13 cellular contexts compared by ENCODE assay signal in the genomic region with DNA sequence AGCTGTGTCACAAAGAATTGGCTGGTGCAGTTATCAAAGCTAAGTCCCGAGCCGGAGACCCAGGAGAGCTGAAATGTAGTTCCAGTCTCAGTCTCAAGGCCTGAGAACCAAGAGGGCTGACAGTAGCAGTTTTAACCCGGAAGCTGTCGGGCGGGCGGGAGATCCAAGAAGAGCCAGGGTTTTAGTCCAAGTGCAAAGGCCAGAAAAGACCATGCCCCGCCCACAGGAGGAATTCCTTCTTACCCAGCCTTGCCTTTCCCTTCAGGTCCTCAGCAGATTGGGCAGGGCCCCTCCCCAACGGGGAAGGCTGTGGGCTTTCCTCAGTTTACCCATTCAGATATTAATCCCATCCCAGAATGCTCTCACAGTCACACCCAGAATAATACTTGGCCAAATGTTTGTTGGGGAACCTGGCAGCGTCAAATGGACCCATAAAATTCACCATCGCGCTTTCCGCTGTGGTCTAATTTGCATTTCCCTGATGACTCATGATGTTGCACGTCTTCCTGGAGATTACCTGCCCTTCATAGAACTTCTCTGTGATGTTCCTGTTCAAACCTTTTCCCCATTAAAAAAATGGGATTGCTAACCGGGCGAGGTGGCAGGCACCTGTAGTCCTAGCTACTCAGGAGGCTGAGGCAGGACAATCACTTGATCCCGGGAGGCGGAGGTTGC. TPM values are rescaled to one million over a fixed set of nuclear protein-coding genes. Genes with fewer than 3 reads are reported as not detected.
DNase-seq lines count a peak whose midpoint lies in the region; ATAC-seq, FAIRE-seq and TF ChIP-seq lines count a peak whose summit lies in the region.
"Had no signal": no experiment of that assay in that cellular context is flagged by ENCODE, and none has a peak within 500 bp of the region (broad histone marks: within the 10 kb centered on the region; RNA-seq: fewer than 3 reads in every experiment).

No MANE protein-coding gene starts in this region.

- ATAC-seq in Right ventricle myocardium inferior (no peak), HG03460 (IDR thresholded peaks at IDR 0.05; ENCODE audit: unreplicated experiment) (no peak)
- ATAC-seq: body of pancreas had no signal

- no peak for TF ChIP-seq EP300 in transverse colon (IDR thresholded peaks at IDR 0.05; ENCODE audit: low read depth)

- H3K4me3 ChIP-seq in right atrium auricular region, result no peak overlapping the region
- peak overlapping the region in 1 of 3 experiments; percentile 2 for H3K4me3 ChIP-seq in keratinocyte (ENCODE audit: control insufficient read depth in 2 of 3, extremely low read depth in 1 of 3, insufficient read depth in 2 of 3, low read depth in 1 of 3, low read length in 3 of 3)
- H3K4me3 ChIP-seq in transverse colon, result no peak overlapping the region
- H3K4me3 ChIP-seq in thyroid gland (replicated peaks in 1 of 3), result no peak overlapping the region
- H3K4me3 ChIP-seq: body of pancreas, esophagus muscularis mucosa had no signal

- H3K27me3 ChIP-seq in right atrium auricular region (no peaks in the 10 kb centered on the region), keratinocyte (ENCODE audit: control insufficient read depth, extremely low read depth, insufficient read depth, low read length) (no peaks in the 10 kb centered on the region), transverse colon (no peaks in the 10 kb centered on the region), thyroid gland (no peaks in the 10 kb centered on the region)
- H3K27me3 ChIP-seq: body of pancreas, esophagus muscularis mucosa had no signal

- H3K4me2 ChIP-seq in keratinocyte (ENCODE audit: control insufficient read depth, extremely low read depth, insufficient read depth, low read depth, low read length), result peak overlapping the region; percentile 22

- TF ChIP-seq POLR2A in transverse colon (IDR thresholded peaks at IDR 0.05) (no peak), thyroid gland (IDR thresholded peaks at IDR 0.05) (no peak)

- H3K79me2 ChIP-seq in keratinocyte (ENCODE audit: control insufficient read depth, insufficient read depth, low read length), result peaks cover 93% of the 10 kb centered on the region

- peaks cover 2% of the 10 kb centered on the region for H3K9me1 ChIP-seq in keratinocyte (ENCODE audit: control insufficient read depth, extremely low read depth, insufficient read depth, low read length)

- H3K27ac ChIP-seq in right atrium auricular region (no peak overlapping the region), keratinocyte (ENCODE audit: control insufficient read depth, insufficient read depth, low read length) (peak overlapping the region; percentile 59), transverse colon (peak overlapping the region in 3 of 4 donors; percentile 26 to 69 (median 57)), thyroid gland (peak overlapping the region in 1 of 3 donors; percentile 16)
- H3K27ac ChIP-seq: body of pancreas, esophagus muscularis mucosa had no signal

- dilution Hi-C loops in keratinocyte (cut with MboI; ENCODE audit: extremely low pct_ligation_motif_present, low sequenced_read_pairs), result no loop called here

- peaks cover 2% of the 10 kb centered on the region for H4K20me1 ChIP-seq in keratinocyte (ENCODE audit: control insufficient read depth, extremely low read depth, insufficient read depth, low read length)

- H3K36me3 ChIP-seq in right atrium auricular region (no peaks in the 10 kb centered on the region), keratinocyte (ENCODE audit: control insufficient read depth in 2 of 2, extremely low read depth in 1 of 2, insufficient read depth in 2 of 2, low read length in 2 of 2) (peaks cover 18 to 19% of the 10 kb centered on the region in 2 experiments), transverse colon (no peaks in the 10 kb centered on the region), thyroid gland (no peaks in the 10 kb centered on the region)

- TF ChIP-seq CTCF in right atrium auricular region (IDR thresholded peaks at IDR 0.05), result no peak
- TF ChIP-seq CTCF in keratinocyte (optimal IDR thresholded peaks at IDR 0.05 in 1 of 3, IDR thresholded peaks at IDR 0.05 in 1 of 3, conservative IDR thresholded peaks at IDR 0.05 in 1 of 3; ENCODE audit: extremely low read depth in 1 of 3, insufficient read depth in 2 of 3, low read length in 3 of 3), result no peak
- TF ChIP-seq CTCF in transverse colon (IDR thresholded peaks at IDR 0.05), result no peak
- no peak for TF ChIP-seq CTCF in thyroid gland (IDR thresholded peaks at IDR 0.05)

- no peak overlapping the region for H2AFZ ChIP-seq in keratinocyte (ENCODE audit: control insufficient read depth, low read length)

- H3K4me1 ChIP-seq in right atrium auricular region, result peaks cover 0 to 32% of the 10 kb centered on the region in 2 donors
- H3K4me1 ChIP-seq in keratinocyte (ENCODE audit: control insufficient read depth, extremely low read depth, insufficient read depth, low read length), result peaks cover 54% of the 10 kb centered on the region
- peaks cover 11 to 52% (median 22%) of the 10 kb centered on the region in 4 donors for H3K4me1 ChIP-seq in transverse colon
- H3K4me1 ChIP-seq in thyroid gland, result peaks cover 39 to 60% of the 10 kb centered on the region in 2 donors

- DNase-seq in Right ventricle myocardium inferior (ENCODE audit: missing footprints) (peak; percentile 46), right atrium auricular region (ENCODE audit: low spot score) (no peak), keratinocyte (ENCODE audit: low read depth, low spot score) (no peak), transverse colon (peak; percentile 76), thyroid gland (no peak), KG1 (lab: John Stamatoyannopoulos, UW) (no peak)
- DNase-seq in activated T-cell treated with anti-CD3 and anti-CD28 coated beads, Interleukin-2, amount 50 U/mL, for 48 hours, result peak; percentile 60
- DNase-seq: activated B cell treated with CpG ODN at 0.5 μM for 24 hours, body of pancreas, occipital lobe had no signal

- in situ Hi-C loops in transverse colon (cut with MboI; ENCODE audit: low pct_ligation_motif_present in 1 of 4, low pct_unique_long_range_greater_than_20kb in 1 of 4, low sequenced_read_pairs in 3 of 4), result no loop called here

- 57 to 64% methylated on average over 2 to 17 of the region's 17 CpGs for WGBS in transverse colon (ENCODE audit: low coverage in 1 of 2), 2 donors
- 79 to 94% methylated on average over 17 of the region's 17 CpGs for WGBS in thyroid gland, 2 donors

- intact Hi-C loops in Right ventricle myocardium inferior (cut with DNase I), result no loop called here
- intact Hi-C loops in transverse colon (cut with DNase I; ENCODE audit: low total_unique reads), result no loop called here
- intact Hi-C loops in thyroid gland (cut with DNase I), result no loop called here

- peak; percentile 93 for FAIRE-seq in keratinocyte (lab: Jason Lieb, UNC)
- FAIRE-seq: urothelium cell line had no signal

- H3K9me3 ChIP-seq in right atrium auricular region (no peaks in the 10 kb centered on the region), keratinocyte (ENCODE audit: control insufficient read depth, low read depth, low read length) (no peaks in the 10 kb centered on the region), transverse colon (no peaks in the 10 kb centered on the region), thyroid gland (no peaks in the 10 kb centered on the region)
- H3K9me3 ChIP-seq: body of pancreas, esophagus muscularis mucosa had no signal

- H3K9ac ChIP-seq in keratinocyte (ENCODE audit: control insufficient read depth, extremely low read depth, insufficient read depth, low read length), result no peak overlapping the region

RNA-seq across cellular contexts. Expression of gene MAEA, which starts 16.2 kb away (rescaled TPM):
- total RNA-seq in Right ventricle myocardium inferior (50.4 TPM), right atrium auricular region (10 to 100 TPM; 46.0 to 51.7 TPM), transverse colon (100 to 1,000 TPM; 114 to 211 (median 168) TPM), thyroid gland (10 to 100 TPM; 85.3 to 99.5 (median 87.3) TPM)
- 89.7 to 106 TPM (median 106 TPM) in 3 replicates for polyA plus RNA-seq in keratinocyte
- 73.2 TPM for polyA plus RNA-seq in keratinocyte (2011; ENCODE audit: low read depth)
- 61.8 and 93.8 TPM in 2 replicates for polyA plus RNA-seq in keratinocyte (2011; cell fraction: cytosol; rRNA removed)
- 139 and 153 TPM in 2 replicates for polyA plus RNA-seq in keratinocyte (2011; cell fraction: nucleus; rRNA removed)
- 47.3 and 90.6 TPM in 2 replicates for polyA plus RNA-seq in keratinocyte (2012; ENCODE audit: low replicate concordance)
- polyA minus RNA-seq in keratinocyte, result 54.2 to 174 TPM (median 60.2 TPM) in 3 replicates
- polyA minus RNA-seq in keratinocyte (2011; cell fraction: cytosol; rRNA and poly(A)+ RNA removed), result 148 TPM
- polyA minus RNA-seq in keratinocyte (2011; cell fraction: nucleus; rRNA and poly(A)+ RNA removed), result 90.4 and 91.3 TPM in 2 replicates

RNA-seq across cellular contexts. Expression of gene UVSSA, which starts 41.1 kb away (rescaled TPM):
- total RNA-seq in Right ventricle myocardium inferior, result 6.5 TPM
- total RNA-seq in right atrium auricular region, result 1 to 10 TPM; 4.4 to 7.5 TPM
- 4.3 to 6.2 TPM (median 4.7 TPM) in 3 replicates for polyA plus RNA-seq in keratinocyte
- polyA plus RNA-seq in keratinocyte (2011; ENCODE audit: low read depth), result 2.1 TPM
- 2.9 and 4.5 TPM in 2 replicates for polyA plus RNA-seq in keratinocyte (2011; cell fraction: cytosol; rRNA removed)
- polyA plus RNA-seq in keratinocyte (2011; cell fraction: nucleus; rRNA removed), result 22.8 and 31.7 TPM in 2 replicates
- polyA plus RNA-seq in keratinocyte (2012; ENCODE audit: low replicate concordance), result 5.5 and 6.2 TPM in 2 replicates
- polyA minus RNA-seq in keratinocyte, result 8.6 to 12.1 TPM (median 10.3 TPM) in 3 replicates
- polyA minus RNA-seq in keratinocyte (2011; cell fraction: cytosol; rRNA and poly(A)+ RNA removed), result 6.7 TPM
- 15.9 and 20.5 TPM in 2 replicates for polyA minus RNA-seq in keratinocyte (2011; cell fraction: nucleus; rRNA and poly(A)+ RNA removed)
- 100 to 1,000 TPM in 1 of 4 donors, 10 to 100 TPM in 3; 13.5 to 114 (median 34.2) TPM for total RNA-seq in transverse colon
- 10 to 100 TPM; 16.7 to 38.7 (median 27.7) TPM for total RNA-seq in thyroid gland

RNA-seq across cellular contexts. Expression of gene CTBP1, which starts 57.0 kb away (rescaled TPM):
- total RNA-seq in Right ventricle myocardium inferior (121 TPM), right atrium auricular region (100 to 1,000 TPM; 104 to 140 TPM), transverse colon (100 to 1,000 TPM; 183 to 457 (median 243) TPM), thyroid gland (100 to 1,000 TPM; 102 to 226 (median 177) TPM)
- polyA plus RNA-seq in keratinocyte, result 46.9 to 74.5 TPM (median 71.9 TPM) in 3 replicates
- polyA plus RNA-seq in keratinocyte (2011; ENCODE audit: low read depth), result 40.9 TPM
- 41.4 and 91.5 TPM in 2 replicates for polyA plus RNA-seq in keratinocyte (2011; cell fraction: cytosol; rRNA removed)
- 79.7 and 151 TPM in 2 replicates for polyA plus RNA-seq in keratinocyte (2011; cell fraction: nucleus; rRNA removed)
- polyA plus RNA-seq in keratinocyte (2012; ENCODE audit: low replicate concordance), result 65.1 and 86.5 TPM in 2 replicates
- 70.2 to 117 TPM (median 93.3 TPM) in 3 replicates for polyA minus RNA-seq in keratinocyte
- 250 TPM for polyA minus RNA-seq in keratinocyte (2011; cell fraction: cytosol; rRNA and poly(A)+ RNA removed)
- 68.6 and 73.2 TPM in 2 replicates for polyA minus RNA-seq in keratinocyte (2011; cell fraction: nucleus; rRNA and poly(A)+ RNA removed)

Comparison
In these comparisons a context has a peak if more than half of its experiments do, and no peak if none do; other contexts are left out.
1. DNase-seq: peak in Right ventricle myocardium inferior (single experiment), activated T-cell treated with anti-CD3 and anti-CD28 coated beads, Interleukin-2, amount 50 U/mL, for 48 hours (2 of 2) and transverse colon (single experiment); none in right atrium auricular region (single experiment), keratinocyte (single experiment), thyroid gland (0 of 2) and KG1 (single experiment).
2. H3K27ac ChIP-seq: peak in keratinocyte (single experiment) and transverse colon (3 of 4); none in right atrium auricular region (0 of 2).